ENCODE assay signal across 8 cellular contexts in genomic region chr22:39236321-39237275, GRCh38. TPM values are rescaled to one million over a fixed set of nuclear protein-coding genes. Genes with fewer than 3 reads are reported as not detected.
DNase-seq lines count a peak whose midpoint lies in the region; ATAC-seq and TF ChIP-seq lines count a peak whose summit lies in the region.

No MANE protein-coding gene starts in this region.

- peaks cover 61% of the 10 kb centered on the region for H3K4me1 Mint-ChIP-seq in activated naive CD8-positive, alpha-beta T cell (ENCODE audit: low read depth)
- H3K4me1 Mint-ChIP-seq in naive thymus-derived CD8-positive, alpha-beta T cell: peaks cover 36 to 76% (median 73%) of the 10 kb centered on the region in 4 donors

- H4K20me1 ChIP-seq in PC-3 (ENCODE audit: low read length): peaks cover 9% of the 10 kb centered on the region; the same call in 1 of the 2 replicates

- POLR2A ChIA-PET in naive thymus-derived CD8-positive, alpha-beta T cell (lab: Charles Lee): interaction anchor here (0.6 to 2.4 kb wide), 7 partner anchors 9 to 85 kb away, joined by 3 to 7 read pairs (median 4); partner anchors contain the start of gene CBX7
- POLR2A ChIA-PET in PC-3 (lab: Charles Lee; ENCODE audit: unreplicated experiment): no interaction called here

- H3K9me3 Mint-ChIP-seq in activated naive CD8-positive, alpha-beta T cell (ENCODE audit: low read depth): no peaks in the 10 kb centered on the region
- no peaks in the 10 kb centered on the region for H3K9me3 Mint-ChIP-seq in naive thymus-derived CD8-positive, alpha-beta T cell

- no peak overlapping the region for H3K4me2 ChIP-seq in PC-3 (ENCODE audit: low read length)

- peak; percentile 56 to 59 for DNase-seq in SHP77 (lab: John Stamatoyannopoulos, UW)
- no peak for DNase-seq in SHP77 treated with DMSO at 0.1 percent for 48 hours (lab: John Stamatoyannopoulos, UW)
- peak; percentile 19 for DNase-seq in NCI-H2196 treated with DMSO at 0.1 percent for 48 hours (lab: John Stamatoyannopoulos, UW; ENCODE audit: unreplicated experiment)
- DNase-seq in naive thymus-derived CD8-positive, alpha-beta T cell: peak in 9 of 10 donors; percentile 31 to 81 (median 61)
- no peak for DNase-seq in PC-3

- H2AFZ ChIP-seq in PC-3 (ENCODE audit: low read length): no peak overlapping the region

- no peaks in the 10 kb centered on the region for H3F3A ChIP-seq in PC-3 (ENCODE audit: low read length, unreplicated experiment)

- CTCF ChIA-PET in PC-3 (lab: Charles Lee): no interaction called here

- H3K4me3 ChIP-seq in PC-3 (ENCODE audit: low read length): no peak overlapping the region

- no peak for TF ChIP-seq CTCF in PC-3 (conservative IDR thresholded peaks at IDR 0.05; ENCODE audit: low read depth, low read length)

- BruUV-seq in PC-3 (replicated peaks; lab: Mats Ljungman, UMichigan): no TSS peak

- H3K36me3 ChIP-seq in PC-3 (ENCODE audit: low read depth, low read length): peaks cover 3% of the 10 kb centered on the region; the same call in 1 of the 2 replicates

- no peaks in the 10 kb centered on the region for H3K27me3 ChIP-seq in PC-3 (ENCODE audit: low read length)

- peaks cover 5% of the 10 kb centered on the region for H3K27me3 Mint-ChIP-seq in activated naive CD8-positive, alpha-beta T cell
- peaks cover 0 to 37% (median 30%) of the 10 kb centered on the region in 5 donors for H3K27me3 Mint-ChIP-seq in naive thymus-derived CD8-positive, alpha-beta T cell

- peaks cover 30% of the 10 kb centered on the region for H3K4me1 ChIP-seq in PC-3 (ENCODE audit: insufficient read depth, low read length)

- peaks cover 66% of the 10 kb centered on the region for H3K79me2 ChIP-seq in PC-3 (ENCODE audit: low read length)

- peak overlapping the region; percentile 56 for H3K4me3 Mint-ChIP-seq in activated naive CD8-positive, alpha-beta T cell
- H3K4me3 Mint-ChIP-seq in naive thymus-derived CD8-positive, alpha-beta T cell: peak overlapping the region; percentile 58 to 90 (median 76)

- peak; percentile 36 to 59 for ATAC-seq in naive thymus-derived CD8-positive, alpha-beta T cell
- ATAC-seq in PC-3 (no peak), HG03025 (IDR thresholded peaks at IDR 0.05; ENCODE audit: low FRiP score, unreplicated experiment) (no peak), HG03460 (IDR thresholded peaks at IDR 0.05; ENCODE audit: unreplicated experiment) (no peak)

- no peak overlapping the region for H3K9ac ChIP-seq in PC-3 (ENCODE audit: low read length)

- no peak overlapping the region for H3K27ac Mint-ChIP-seq in activated naive CD8-positive, alpha-beta T cell
- peak overlapping the region; percentile 5 to 87 (median 77) for H3K27ac Mint-ChIP-seq in naive thymus-derived CD8-positive, alpha-beta T cell

- no peak overlapping the region for H3K27ac ChIP-seq in PC-3 (ENCODE audit: low read length)

- H3K9me2 ChIP-seq in PC-3 (replicated peaks; ENCODE audit: low read length): no peaks in the 10 kb centered on the region

- H3K9me3 ChIP-seq in PC-3 (ENCODE audit: low read length): no peaks in the 10 kb centered on the region

- no peaks in the 10 kb centered on the region for H3K36me3 Mint-ChIP-seq in activated naive CD8-positive, alpha-beta T cell
- H3K36me3 Mint-ChIP-seq in naive thymus-derived CD8-positive, alpha-beta T cell: peaks cover 0 to 8% (median 0%) of the 10 kb centered on the region in 3 donors

- intact Hi-C loops in PC-3 (cut with micrococcal nuclease): no loop called here

RNA-seq across cellular contexts. Expression of gene PDGFB, which starts 8.2 kb away (rescaled TPM):
- 10 to 100 TPM in 1 of 2 experiments, 1 to 10 TPM in 1; 7.4 to 10.1 TPM for total RNA-seq in naive thymus-derived CD8-positive, alpha-beta T cell
- 1 to 10 TPM; 1.0 to 3.9 (median 1.3) TPM for polyA plus RNA-seq in naive thymus-derived CD8-positive, alpha-beta T cell
- total RNA-seq in PC-3 (2014; rRNA removed): 29.7 and 33.1 TPM in 2 replicates

Comparison
In these comparisons a context has a peak if more than half of its experiments do, and no peak if none do; other contexts are left out.
1. DNase-seq: peak in SHP77 (2 of 2), NCI-H2196 treated with DMSO at 0.1 percent for 48 hours (single experiment) and naive thymus-derived CD8-positive, alpha-beta T cell (9 of 10); none in SHP77 treated with DMSO at 0.1 percent for 48 hours (single experiment) and PC-3 (single experiment).
2. ATAC-seq: peak in naive thymus-derived CD8-positive, alpha-beta T cell (2 of 2); none in PC-3 (single experiment), HG03025 (single experiment) and HG03460 (single experiment).